In genomic region chr6:169803816-169804340, GRCh38 we compare ENCODE assay signal across 17 cellular contexts. TPM values are rescaled to one million over a fixed set of nuclear protein-coding genes. Genes with fewer than 3 reads are reported as not detected.
DNase-seq lines count a peak whose midpoint lies in the region; ATAC-seq and TF ChIP-seq lines count a peak whose summit lies in the region.
"Had no signal": no experiment of that assay in that cellular context is flagged by ENCODE, and none has a peak within 500 bp of the region (broad histone marks: within the 10 kb centered on the region; RNA-seq: fewer than 3 reads in every experiment).

No MANE protein-coding gene starts in this region.

- H3K36me3 Mint-ChIP-seq in activated T-cell treated with anti-CD3 and anti-CD28 coated beads, Interleukin-2, amount 50 U/mL, for 72 hours (ENCODE audit: insufficient read depth in 2 of 2), result no peaks in the 10 kb centered on the region
- H3K36me3 Mint-ChIP-seq in central memory CD8-positive, alpha-beta T cell (ENCODE audit: insufficient read depth), result peaks cover 19% of the 10 kb centered on the region

- peaks cover 48% of the 10 kb centered on the region for H3K27me3 Mint-ChIP-seq in activated T-cell treated with anti-CD3 and anti-CD28 coated beads, Interleukin-2, amount 50 U/mL, for 72 hours (ENCODE audit: low read depth)
- peaks cover 6% of the 10 kb centered on the region for H3K27me3 Mint-ChIP-seq in central memory CD8-positive, alpha-beta T cell
- peaks cover 62% of the 10 kb centered on the region for H3K27me3 Mint-ChIP-seq in stimulated activated naive CD8-positive, alpha-beta T cell treated with anti-CD3 and anti-CD28 coated beads, Interleukin-15, amount 100 ng/mL, for 72 hours

- ATAC-seq in activated T-cell treated with anti-CD3 and anti-CD28 coated beads, Interleukin-2, amount 50 U/mL, for 72 hours (replicated peaks in 1 of 2), result peak; percentile 8 to 12
- ATAC-seq in HG02981 (IDR thresholded peaks at IDR 0.05; ENCODE audit: unreplicated experiment), result peak; percentile 16
- no peak for ATAC-seq in central memory CD8-positive, alpha-beta T cell (replicated peaks; ENCODE audit: extremely low read depth, poor library complexity, severe bottlenecking)
- ATAC-seq in stimulated activated naive CD8-positive, alpha-beta T cell treated with anti-CD3 and anti-CD28 coated beads, Interleukin-15, amount 100 ng/mL, for 72 hours, result peak; percentile 10

- H3K9me3 Mint-ChIP-seq in activated T-cell treated with anti-CD3 and anti-CD28 coated beads, Interleukin-2, amount 50 U/mL, for 72 hours, result no peaks in the 10 kb centered on the region
- H3K9me3 Mint-ChIP-seq in central memory CD8-positive, alpha-beta T cell, result peaks cover 25% of the 10 kb centered on the region
- no peaks in the 10 kb centered on the region for H3K9me3 Mint-ChIP-seq in stimulated activated naive CD8-positive, alpha-beta T cell treated with anti-CD3 and anti-CD28 coated beads, Interleukin-15, amount 100 ng/mL, for 72 hours
- H3K9me3 Mint-ChIP-seq: nephron had no signal

- no peak for DNase-seq in activated T-cell treated with anti-CD3 and anti-CD28 coated beads, Interleukin-2, amount 50 U/mL, for 72 hours
- DNase-seq in activated T-cell treated with anti-CD3 and anti-CD28 coated beads for 4 hours (no peak), NCI-H82 (lab: John Stamatoyannopoulos, UW) (no peak), NCI-H526 (lab: John Stamatoyannopoulos, UW) (no peak), erythroblast (lab: John Stamatoyannopoulos, UW) (no peak)
- DNase-seq in central memory CD8-positive, alpha-beta T cell (ENCODE audit: low spot score in 2 of 2), result no peak
- no peak for DNase-seq in stimulated activated naive CD8-positive, alpha-beta T cell treated with anti-CD3 and anti-CD28 coated beads, Interleukin-15, amount 100 ng/mL, for 72 hours
- DNase-seq: ACHN; foreskin melanocyte; H7; NCI-H1694 treated with DMSO at 0.1 percent for 48 hours; NCI-H510A; PC-9; retina; stimulated activated CD4-positive, alpha-beta T cell treated with anti-CD3 and anti-CD28 coated beads, Interleukin-1b, Interleukin-23, amount 100 ng/mL, for 48 hours had no signal

- peak overlapping the region in 1 of 2 donors; percentile 1 for H3K4me3 Mint-ChIP-seq in activated T-cell treated with anti-CD3 and anti-CD28 coated beads, Interleukin-2, amount 50 U/mL, for 72 hours
- H3K4me3 Mint-ChIP-seq in central memory CD8-positive, alpha-beta T cell, result peak overlapping the region; percentile 42
- H3K4me3 Mint-ChIP-seq in stimulated activated naive CD8-positive, alpha-beta T cell treated with anti-CD3 and anti-CD28 coated beads, Interleukin-15, amount 100 ng/mL, for 72 hours, result peak overlapping the region in 1 of 2 donors; percentile 3
- H3K4me3 Mint-ChIP-seq: nephron had no signal

- H3K27ac Mint-ChIP-seq in activated T-cell treated with anti-CD3 and anti-CD28 coated beads, Interleukin-2, amount 50 U/mL, for 72 hours, result no peak overlapping the region
- H3K27ac Mint-ChIP-seq in central memory CD8-positive, alpha-beta T cell (ENCODE audit: low read depth), result peak overlapping the region; percentile 1
- no peak overlapping the region for H3K27ac Mint-ChIP-seq in stimulated activated naive CD8-positive, alpha-beta T cell treated with anti-CD3 and anti-CD28 coated beads, Interleukin-15, amount 100 ng/mL, for 72 hours

- TF ChIP-seq POLR2A in erythroblast (IDR thresholded peaks at IDR 0.05; ENCODE audit: low read length), result no peak

- peaks cover 47% of the 10 kb centered on the region for H3K4me1 Mint-ChIP-seq in activated T-cell treated with anti-CD3 and anti-CD28 coated beads, Interleukin-2, amount 50 U/mL, for 72 hours (ENCODE audit: low read depth)
- H3K4me1 Mint-ChIP-seq in central memory CD8-positive, alpha-beta T cell, result peaks cover 52% of the 10 kb centered on the region
- H3K4me1 Mint-ChIP-seq in stimulated activated naive CD8-positive, alpha-beta T cell treated with anti-CD3 and anti-CD28 coated beads, Interleukin-15, amount 100 ng/mL, for 72 hours, result peaks cover 53% of the 10 kb centered on the region

RNA-seq across cellular contexts. Expression of gene ERMARD, which starts 52.5 kb away (rescaled TPM):
- total RNA-seq in activated T-cell treated with anti-CD3 and anti-CD28 coated beads, Interleukin-2, amount 50 U/mL, for 72 hours, result 10 to 100 TPM; 30.5 to 37.9 TPM

RNA-seq across cellular contexts. Expression of gene DYNLT2, which starts 52.5 kb away (rescaled TPM):
- 1 to 10 TPM; 1.7 to 2.7 TPM for total RNA-seq in activated T-cell treated with anti-CD3 and anti-CD28 coated beads, Interleukin-2, amount 50 U/mL, for 72 hours
